In genomic region chr10:45557275-45557905, GRCh38 we compare ENCODE assay signal across 8 cellular contexts.
DNase-seq lines count a peak whose midpoint lies in the region; ATAC-seq lines count a peak whose summit lies in the region.

No MANE protein-coding gene starts in this region.

- intact Hi-C loops in activated CD4-positive, alpha-beta memory T cell treated with anti-CD3 and anti-CD28 coated beads for 36 hours (cut with micrococcal nuclease) = no loop called here

- no peak overlapping the region for H3K14ac ChIP-seq in mesenchymal stem cell (ENCODE audit: low read length in 2 of 2)

- H3K4me3 Mint-ChIP-seq in activated CD4-positive, alpha-beta memory T cell treated with anti-CD3 and anti-CD28 coated beads for 36 hours = no peak overlapping the region

- H3K4me1 Mint-ChIP-seq in activated CD4-positive, alpha-beta memory T cell treated with anti-CD3 and anti-CD28 coated beads for 36 hours (ENCODE audit: low read depth) = peaks cover 22% of the 10 kb centered on the region

- H3K9ac ChIP-seq in mesenchymal stem cell (ENCODE audit: low read length) = no peak overlapping the region

- H4K8ac ChIP-seq in mesenchymal stem cell (ENCODE audit: low read length) = peak overlapping the region; percentile 20

- no peak overlapping the region for H3K18ac ChIP-seq in mesenchymal stem cell (ENCODE audit: low read depth in 1 of 2, low read length in 2 of 2)

- no peaks in the 10 kb centered on the region for H3K27me3 ChIP-seq in mesenchymal stem cell (ENCODE audit: control insufficient read depth in 1 of 2, insufficient read depth in 1 of 2, low read length in 2 of 2)

- DNase-seq in activated CD4-positive, alpha-beta memory T cell treated with anti-CD3 and anti-CD28 coated beads for 36 hours = peak; percentile 30
- DNase-seq in mesenchymal stem cell = no peak
- no peak for DNase-seq in dedifferentiated amniotic fluid mesenchymal stem cell (ENCODE audit: extremely low spot score)
- DNase-seq in stimulated activated CD4-positive, alpha-beta T cell treated with anti-CD3 and anti-CD28 coated beads, Interleukin-12 subunit alpha, Interleukin-12 subunit beta, amount 100 ng/mL, for 4 hours = no peak

- no peak overlapping the region for H2BK5ac ChIP-seq in mesenchymal stem cell (ENCODE audit: low read depth, low read length, poor library complexity, severe bottlenecking)

- H2BK120ac ChIP-seq in mesenchymal stem cell (ENCODE audit: low read depth, low read length) = no peak overlapping the region

- POLR2A ChIA-PET in activated CD4-positive, alpha-beta memory T cell treated with anti-CD3 and anti-CD28 coated beads for 36 hours (lab: Charles Lee) = interaction anchor here (1.2 kb wide), 1 partner anchor 23 kb away, joined by 3 read pairs; no protein-coding TSS in a partner anchor

- no peak overlapping the region for H2BK12ac ChIP-seq in mesenchymal stem cell (ENCODE audit: low read length in 2 of 2)

- H2AK5ac ChIP-seq in mesenchymal stem cell (ENCODE audit: low read length, severe bottlenecking) = no peak overlapping the region

- no peak overlapping the region for H2AFZ ChIP-seq in mesenchymal stem cell (ENCODE audit: low read depth, low read length)

- peak overlapping the region; percentile 70 for H3K27ac Mint-ChIP-seq in activated CD4-positive, alpha-beta memory T cell treated with anti-CD3 and anti-CD28 coated beads for 36 hours

- no peak overlapping the region for H3K23ac ChIP-seq in mesenchymal stem cell (ENCODE audit: low read length in 2 of 2)

- no peaks in the 10 kb centered on the region for H3K4me1 ChIP-seq in mesenchymal stem cell (ENCODE audit: control insufficient read depth, insufficient read depth, low read depth, low read length)

- H3K9me3 Mint-ChIP-seq in activated CD4-positive, alpha-beta memory T cell treated with anti-CD3 and anti-CD28 coated beads for 36 hours = no peaks in the 10 kb centered on the region

- peaks cover 0 to 7% of the 10 kb centered on the region in 2 experiments for H3K36me3 ChIP-seq in mesenchymal stem cell (ENCODE audit: control insufficient read depth in 1 of 2, insufficient read depth in 2 of 2, low read depth in 1 of 2, low read length in 2 of 2)

- H3K27ac ChIP-seq in mesenchymal stem cell (ENCODE audit: low read length, poor library complexity, severe bottlenecking) = no peak overlapping the region

- H2BK15ac ChIP-seq in mesenchymal stem cell (ENCODE audit: low read depth, poor library complexity, severe bottlenecking) = no peak overlapping the region

- H3K9me3 ChIP-seq in mesenchymal stem cell (ENCODE audit: control insufficient read depth, low read length) = no peaks in the 10 kb centered on the region

- H3K79me1 ChIP-seq in mesenchymal stem cell (replicated peaks; ENCODE audit: low read length, poor library complexity, severe bottlenecking) = peaks cover 15% of the 10 kb centered on the region

- no peak overlapping the region for H3K4me2 ChIP-seq in mesenchymal stem cell (ENCODE audit: low read length, poor library complexity, severe bottlenecking)

- 68% methylated on average over 9 of the region's 9 CpGs for WGBS in mesenchymal stem cell

- CTCF ChIA-PET in activated CD4-positive, alpha-beta memory T cell treated with anti-CD3 and anti-CD28 coated beads for 36 hours (lab: Charles Lee) = no interaction called here

- ATAC-seq in GM18498 (IDR thresholded peaks at IDR 0.05; ENCODE audit: unreplicated experiment) = peak; percentile 58
- ATAC-seq in HG03175 (IDR thresholded peaks at IDR 0.05; ENCODE audit: unreplicated experiment) = peak; percentile 62
- no peak for ATAC-seq in GM21717 (IDR thresholded peaks at IDR 0.05; ENCODE audit: unreplicated experiment)
- ATAC-seq in GM21515 (IDR thresholded peaks at IDR 0.05; ENCODE audit: unreplicated experiment) = no peak

- H3K27me3 Mint-ChIP-seq in activated CD4-positive, alpha-beta memory T cell treated with anti-CD3 and anti-CD28 coated beads for 36 hours = no peaks in the 10 kb centered on the region

- peaks cover 2% of the 10 kb centered on the region for H3K36me3 Mint-ChIP-seq in activated CD4-positive, alpha-beta memory T cell treated with anti-CD3 and anti-CD28 coated beads for 36 hours

- no peak overlapping the region for H4K91ac ChIP-seq in mesenchymal stem cell (ENCODE audit: low read length)

- H3K4ac ChIP-seq in mesenchymal stem cell (ENCODE audit: low read depth in 1 of 2, low read length in 2 of 2) = no peak overlapping the region

- no peak overlapping the region for H3K4me3 ChIP-seq in mesenchymal stem cell (ENCODE audit: insufficient read depth in 1 of 2, low read depth in 1 of 2, low read length in 2 of 2)

Comparison
In these comparisons a context has a peak if more than half of its experiments do, and no peak if none do; other contexts are left out.
1. ATAC-seq: peak in GM18498 (single experiment) and HG03175 (single experiment); none in GM21717 (single experiment) and GM21515 (single experiment).